ENCODE assay signal across 9 cellular contexts in genomic region chr6:108942556-108943492, GRCh38.
DNase-seq lines count a peak whose midpoint lies in the region; ATAC-seq, FAIRE-seq and TF ChIP-seq lines count a peak whose summit lies in the region.
"Had no signal": no experiment of that assay in that cellular context is flagged by ENCODE, and none has a peak within 500 bp of the region (broad histone marks: within the 10 kb centered on the region; RNA-seq: fewer than 3 reads in every experiment).

No MANE protein-coding gene starts in this region.

- TF ChIP-seq POLR2A in gastrocnemius medialis (IDR thresholded peaks at IDR 0.05): no peak
- TF ChIP-seq POLR2A in transverse colon (IDR thresholded peaks at IDR 0.05): no peak

- H3K4me1 ChIP-seq in left ventricle myocardium inferior (peaks cover 74% of the 10 kb centered on the region), gastrocnemius medialis (peaks cover 72 to 76% of the 10 kb centered on the region in 2 donors), transverse colon (peaks cover 20 to 59% (median 36%) of the 10 kb centered on the region in 4 donors)

- H3K27ac ChIP-seq in left ventricle myocardium inferior (replicated peaks): peak overlapping the region; percentile 93
- peak overlapping the region; percentile 86 to 91 (median 88) for H3K27ac ChIP-seq in gastrocnemius medialis
- H3K27ac ChIP-seq in transverse colon: peak overlapping the region; percentile 83 to 90 (median 84)

- intact Hi-C loops in left ventricle myocardium inferior (cut with micrococcal nuclease) (loop anchor here (10.0 kb wide), 1 partner anchor 62 kb away; no protein-coding TSS in a partner anchor), left cardiac atrium (cut with DNase I) (loop anchor here in 1 of 2 donors (5.0 kb wide), 1 partner anchor 41 kb away; no protein-coding TSS in a partner anchor), gastrocnemius medialis (cut with DNase I; ENCODE audit: low total_unique reads) (loop anchor here (10.0 kb wide), 1 partner anchor 442 kb away; the partner anchor contains the start of gene CD164), transverse colon (cut with DNase I; ENCODE audit: low total_unique reads) (no loop called here)

- FAIRE-seq in RCC 7860 (lab: Jason Lieb, UNC): no peak

- DNase-seq in left ventricle myocardium inferior: no peak
- no peak for DNase-seq in left cardiac atrium
- DNase-seq in activated gamma-delta T cell treated with Interleukin-2 at 50 U/mL for 16 hours: peak; percentile 67
- no peak for DNase-seq in gastrocnemius medialis
- DNase-seq in transverse colon: no peak
- no peak for DNase-seq in H7
- DNase-seq in RCC 7860 (ENCODE audit: low spot score): no peak
- DNase-seq: mesenchymal stem cell had no signal

- H3K4me3 ChIP-seq in left ventricle myocardium inferior (peak overlapping the region; percentile 6), gastrocnemius medialis (no peak overlapping the region), transverse colon (no peak overlapping the region), H7 (ENCODE audit: insufficient read depth, low read depth, low read length) (no peak overlapping the region)

- H3K27me3 ChIP-seq in left ventricle myocardium inferior (ENCODE audit: low read depth) (no peaks in the 10 kb centered on the region), gastrocnemius medialis (no peaks in the 10 kb centered on the region), transverse colon (no peaks in the 10 kb centered on the region), H7 (ENCODE audit: control insufficient read depth, insufficient read depth, low read length) (no peaks in the 10 kb centered on the region)

- in situ Hi-C loops in gastrocnemius medialis (cut with MboI; ENCODE audit: low sequenced_read_pairs in 4 of 4): loop anchor here in 3 of 4 donors (10.0 to 25.0 kb wide), 2 partner anchors 119 to 132 kb away; no protein-coding TSS in a partner anchor
- in situ Hi-C loops in transverse colon (cut with MboI; ENCODE audit: low pct_ligation_motif_present in 1 of 4, low pct_unique_long_range_greater_than_20kb in 1 of 4, low sequenced_read_pairs in 3 of 4): no loop called here

- no peak for ATAC-seq in left cardiac atrium
- no peak for ATAC-seq in gastrocnemius medialis
- ATAC-seq in HG03457 (IDR thresholded peaks at IDR 0.05; ENCODE audit: unreplicated experiment): no peak

- H3K9me3 ChIP-seq in left ventricle myocardium inferior (replicated peaks) (no peaks in the 10 kb centered on the region), gastrocnemius medialis (no peaks in the 10 kb centered on the region), transverse colon (no peaks in the 10 kb centered on the region)

- no peak for TF ChIP-seq EP300 in transverse colon (IDR thresholded peaks at IDR 0.05; ENCODE audit: low read depth)

- H3K36me3 ChIP-seq in left ventricle myocardium inferior (no peaks in the 10 kb centered on the region), gastrocnemius medialis (no peaks in the 10 kb centered on the region), transverse colon (no peaks in the 10 kb centered on the region), H7 (replicated peaks; ENCODE audit: control insufficient read depth, insufficient read depth, low read length) (no peaks in the 10 kb centered on the region)

- WGBS in transverse colon (ENCODE audit: low coverage in 1 of 2), 2 donors: 69 to 76% methylated on average over 9 of the region's 9 CpGs

- TF ChIP-seq CTCF in left ventricle myocardium inferior (IDR thresholded peaks at IDR 0.05; ENCODE audit: borderline replicate concordance) (no peak), gastrocnemius medialis (IDR thresholded peaks at IDR 0.05 in 4 of 5, conservative IDR thresholded peaks at IDR 0.05 in 1 of 5) (no peak), transverse colon (IDR thresholded peaks at IDR 0.05) (no peak)

Comparison
In these comparisons a context has a peak if more than half of its experiments do, and no peak if none do; other contexts are left out.
1. in situ Hi-C loops: an anchor here in gastrocnemius medialis (10.0 to 25.0 kb wide); none called in transverse colon.